ENCODE assay signal across 1 cellular context in the genomic region with DNA sequence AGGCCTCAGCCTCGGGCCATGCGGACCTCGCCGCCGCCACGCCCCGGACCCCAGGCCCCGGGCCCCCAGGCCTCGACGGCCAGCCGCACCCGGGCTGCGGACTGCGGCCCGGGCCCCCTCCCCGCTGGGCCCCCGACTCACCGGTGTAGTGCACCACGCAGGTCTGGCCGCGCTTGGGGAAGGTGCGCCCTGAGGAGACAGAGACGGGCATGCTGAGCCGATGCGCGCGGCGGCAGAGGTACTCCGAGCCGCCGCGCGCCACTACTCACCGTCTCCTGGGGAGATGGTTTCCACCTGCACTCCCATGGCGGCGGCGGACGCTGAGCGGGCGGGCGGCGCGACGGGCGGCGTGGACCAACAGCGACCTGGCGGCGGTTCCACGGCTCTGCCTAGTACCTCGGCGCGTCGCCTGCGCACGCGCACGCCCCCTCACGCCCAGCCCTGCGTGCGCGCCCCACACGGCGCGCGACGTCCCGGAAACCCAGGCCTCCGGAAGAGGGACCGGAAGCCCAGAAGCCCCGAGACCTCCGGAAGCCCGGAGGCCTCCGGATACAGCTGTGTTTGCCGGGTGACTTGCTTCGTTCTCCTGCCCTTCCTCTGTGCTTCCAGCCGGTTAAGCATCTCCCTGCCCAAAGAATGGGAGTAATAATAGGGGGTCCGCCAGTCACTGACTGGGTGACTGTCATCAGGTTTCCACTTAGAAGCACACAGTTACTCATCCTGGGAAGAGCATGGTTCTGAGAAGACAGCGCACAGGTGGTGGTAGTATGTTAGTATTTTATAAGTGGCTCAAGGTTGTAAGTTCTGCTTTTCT.
A peak's percentile ranks its signal among the peaks of the same experiment; 100 is the strongest.
TF ChIP-seq lines count a peak whose summit lies in the region.

A gene (minus strand): TSS at position 362 of the 814 bp plus-strand sequence. CDS start 56 bp downstream, at position 306.

TF ChIP-seq in K562, 482 proteins besides CTCF, POLR2A, EP300 and RAD21 (continued from another document and continues in another):
- TF ChIP-seq RBFOX2 (IDR thresholded peaks at IDR 0.05; ENCODE audit: low read depth, low read length) (peak; percentile 92), NRF1 (conservative IDR thresholded peaks at IDR 0.05 in 1 of 2, IDR thresholded peaks at IDR 0.05 in 1 of 2) (peak; percentile 96), SAFB (IDR thresholded peaks at IDR 0.05; ENCODE audit: borderline replicate concordance, low read depth, low read length) (peak; percentile 76), ERF (CRISPR knock-in tag; IDR thresholded peaks at IDR 0.05) (no peak), CCNT2 (IDR thresholded peaks at IDR 0.05; ENCODE audit: borderline replicate concordance, extremely low read depth, insufficient read length, low read depth, low read length) (peak; percentile 75), ATF7 (IDR thresholded peaks at IDR 0.05) (peak; percentile 46; the same call in 1 of the 2 replicates), ZNF76 (CRISPR knock-in tag; IDR thresholded peaks at IDR 0.05; ENCODE audit: borderline replicate concordance) (no peak), SPI1 (IDR thresholded peaks at IDR 0.05; ENCODE audit: borderline replicate concordance, low read depth, low read length) (no peak), RB1 (IDR thresholded peaks at IDR 0.05; ENCODE audit: low read depth) (peak; percentile 67; the same call in 1 of the 2 replicates), ZFX (CRISPR knock-in tag; IDR thresholded peaks at IDR 0.05) (peak; percentile 51), ZNF134 (CRISPR knock-in tag; conservative IDR thresholded peaks at IDR 0.05) (no peak), YY1 (IDR thresholded peaks at IDR 0.05; ENCODE audit: borderline replicate concordance in 1 of 3, control insufficient read depth in 1 of 3, extremely low read depth in 1 of 3, insufficient read depth in 3 of 3, insufficient read length in 1 of 3, insufficient replicate concordance in 2 of 3, low read depth in 1 of 3, low read length in 2 of 3) (peak in 2 of 3 experiments; percentile 78 to 80), GABPA (tag; conservative IDR thresholded peaks at IDR 0.05; ENCODE audit: low read depth) (peak; percentile 99), HCFC1 (IDR thresholded peaks at IDR 0.05; ENCODE audit: low read depth, low read length) (peak; percentile 88), CBFA2T3 (IDR thresholded peaks at IDR 0.05) (no peak), KLF16 (IDR thresholded peaks at IDR 0.05) (no peak), ELF2 (CRISPR knock-in tag; IDR thresholded peaks at IDR 0.05) (peak; percentile 84), NFE2 (IDR thresholded peaks at IDR 0.05; ENCODE audit: low read depth) (0 out of 2 replicates have a peak, but pooled peaks have one; percentile 2), HDGF (IDR thresholded peaks at IDR 0.05) (no peak), ESRRB (CRISPR knock-in tag; IDR thresholded peaks at IDR 0.05; ENCODE audit: borderline replicate concordance) (no peak), SIN3A (IDR thresholded peaks at IDR 0.05; ENCODE audit: borderline replicate concordance in 2 of 2, control insufficient read depth in 1 of 2, low read depth in 2 of 2, low read length in 2 of 2) (peak; percentile 88 to 95; a peak in 2 of 4 replicates), CREB1 (IDR thresholded peaks at IDR 0.05) (peak; percentile 54; the same call in 1 of the 2 replicates), CREB1 (CRISPR knock-in tag; IDR thresholded peaks at IDR 0.05) (no peak), ATF1 (CRISPR knock-in tag; IDR thresholded peaks at IDR 0.05) (no peak), ATF1 (tag; IDR thresholded peaks at IDR 0.05) (peak; percentile 40), SUPT5H (IDR thresholded peaks at IDR 0.05) (peak; percentile 34; the same call in 1 of the 2 replicates), SAP30 (IDR thresholded peaks at IDR 0.05; ENCODE audit: borderline replicate concordance, insufficient read depth, low read depth, low read length, poor library complexity, severe bottlenecking) (peak; percentile 96), PTBP1 (IDR thresholded peaks at IDR 0.05; ENCODE audit: low read depth, low read length) (no peak), FOXK2 (conservative IDR thresholded peaks at IDR 0.05 in 1 of 2, IDR thresholded peaks at IDR 0.05 in 1 of 2; ENCODE audit: low read depth in 2 of 2) (no peak), ZNF24 (IDR thresholded peaks at IDR 0.05) (no peak), KDM4B (IDR thresholded peaks at IDR 0.05; ENCODE audit: borderline replicate concordance in 2 of 2, low read depth in 1 of 2) (peak in 1 of 2 experiments; percentile 82; a peak in 2 of 4 replicates), ZNF778 (CRISPR knock-in tag; IDR thresholded peaks at IDR 0.05) (no peak), TARDBP (IDR thresholded peaks at IDR 0.05) (no peak), MEIS2 (IDR thresholded peaks at IDR 0.05; ENCODE audit: partially characterized antibody) (peak; percentile 76)
- TF ChIP-seq, protein P1, sequence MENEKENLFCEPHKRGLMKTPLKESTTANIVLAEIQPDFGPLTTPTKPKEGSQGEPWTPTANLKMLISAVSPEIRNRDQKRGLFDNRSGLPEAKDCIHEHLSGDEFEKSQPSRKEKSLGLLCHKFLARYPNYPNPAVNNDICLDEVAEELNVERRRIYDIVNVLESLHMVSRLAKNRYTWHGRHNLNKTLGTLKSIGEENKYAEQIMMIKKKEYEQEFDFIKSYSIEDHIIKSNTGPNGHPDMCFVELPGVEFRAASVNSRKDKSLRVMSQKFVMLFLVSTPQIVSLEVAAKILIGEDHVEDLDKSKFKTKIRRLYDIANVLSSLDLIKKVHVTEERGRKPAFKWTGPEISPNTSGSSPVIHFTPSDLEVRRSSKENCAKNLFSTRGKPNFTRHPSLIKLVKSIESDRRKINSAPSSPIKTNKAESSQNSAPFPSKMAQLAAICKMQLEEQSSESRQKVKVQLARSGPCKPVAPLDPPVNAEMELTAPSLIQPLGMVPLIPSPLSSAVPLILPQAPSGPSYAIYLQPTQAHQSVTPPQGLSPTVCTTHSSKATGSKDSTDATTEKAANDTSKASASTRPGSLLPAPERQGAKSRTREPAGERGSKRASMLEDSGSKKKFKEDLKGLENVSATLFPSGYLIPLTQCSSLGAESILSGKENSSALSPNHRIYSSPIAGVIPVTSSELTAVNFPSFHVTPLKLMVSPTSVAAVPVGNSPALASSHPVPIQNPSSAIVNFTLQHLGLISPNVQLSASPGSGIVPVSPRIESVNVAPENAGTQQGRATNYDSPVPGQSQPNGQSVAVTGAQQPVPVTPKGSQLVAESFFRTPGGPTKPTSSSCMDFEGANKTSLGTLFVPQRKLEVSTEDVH (IDR thresholded peaks at IDR 0.05; ENCODE audit: low read depth, partially characterized antibody), result peak; percentile 85
- TF ChIP-seq, protein P2, sequence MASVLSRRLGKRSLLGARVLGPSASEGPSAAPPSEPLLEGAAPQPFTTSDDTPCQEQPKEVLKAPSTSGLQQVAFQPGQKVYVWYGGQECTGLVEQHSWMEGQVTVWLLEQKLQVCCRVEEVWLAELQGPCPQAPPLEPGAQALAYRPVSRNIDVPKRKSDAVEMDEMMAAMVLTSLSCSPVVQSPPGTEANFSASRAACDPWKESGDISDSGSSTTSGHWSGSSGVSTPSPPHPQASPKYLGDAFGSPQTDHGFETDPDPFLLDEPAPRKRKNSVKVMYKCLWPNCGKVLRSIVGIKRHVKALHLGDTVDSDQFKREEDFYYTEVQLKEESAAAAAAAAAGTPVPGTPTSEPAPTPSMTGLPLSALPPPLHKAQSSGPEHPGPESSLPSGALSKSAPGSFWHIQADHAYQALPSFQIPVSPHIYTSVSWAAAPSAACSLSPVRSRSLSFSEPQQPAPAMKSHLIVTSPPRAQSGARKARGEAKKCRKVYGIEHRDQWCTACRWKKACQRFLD (CRISPR knock-in tag; IDR thresholded peaks at IDR 0.05), result peak; percentile 97
- TF ChIP-seq, protein P3, sequence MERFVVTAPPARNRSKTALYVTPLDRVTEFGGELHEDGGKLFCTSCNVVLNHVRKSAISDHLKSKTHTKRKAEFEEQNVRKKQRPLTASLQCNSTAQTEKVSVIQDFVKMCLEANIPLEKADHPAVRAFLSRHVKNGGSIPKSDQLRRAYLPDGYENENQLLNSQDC (CRISPR knock-in tag; IDR thresholded peaks at IDR 0.05), result no peak
- TF ChIP-seq, protein P4, sequence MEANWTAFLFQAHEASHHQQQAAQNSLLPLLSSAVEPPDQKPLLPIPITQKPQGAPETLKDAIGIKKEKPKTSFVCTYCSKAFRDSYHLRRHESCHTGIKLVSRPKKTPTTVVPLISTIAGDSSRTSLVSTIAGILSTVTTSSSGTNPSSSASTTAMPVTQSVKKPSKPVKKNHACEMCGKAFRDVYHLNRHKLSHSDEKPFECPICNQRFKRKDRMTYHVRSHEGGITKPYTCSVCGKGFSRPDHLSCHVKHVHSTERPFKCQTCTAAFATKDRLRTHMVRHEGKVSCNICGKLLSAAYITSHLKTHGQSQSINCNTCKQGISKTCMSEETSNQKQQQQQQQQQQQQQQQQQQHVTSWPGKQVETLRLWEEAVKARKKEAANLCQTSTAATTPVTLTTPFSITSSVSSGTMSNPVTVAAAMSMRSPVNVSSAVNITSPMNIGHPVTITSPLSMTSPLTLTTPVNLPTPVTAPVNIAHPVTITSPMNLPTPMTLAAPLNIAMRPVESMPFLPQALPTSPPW (CRISPR knock-in tag; IDR thresholded peaks at IDR 0.05), result peak; percentile 63
- TF ChIP-seq, protein P5, sequence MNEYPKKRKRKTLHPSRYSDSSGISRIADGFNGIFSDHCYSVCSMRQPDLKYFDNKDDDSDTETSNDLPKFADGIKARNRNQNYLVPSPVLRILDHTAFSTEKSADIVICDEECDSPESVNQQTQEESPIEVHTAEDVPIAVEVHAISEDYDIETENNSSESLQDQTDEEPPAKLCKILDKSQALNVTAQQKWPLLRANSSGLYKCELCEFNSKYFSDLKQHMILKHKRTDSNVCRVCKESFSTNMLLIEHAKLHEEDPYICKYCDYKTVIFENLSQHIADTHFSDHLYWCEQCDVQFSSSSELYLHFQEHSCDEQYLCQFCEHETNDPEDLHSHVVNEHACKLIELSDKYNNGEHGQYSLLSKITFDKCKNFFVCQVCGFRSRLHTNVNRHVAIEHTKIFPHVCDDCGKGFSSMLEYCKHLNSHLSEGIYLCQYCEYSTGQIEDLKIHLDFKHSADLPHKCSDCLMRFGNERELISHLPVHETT (CRISPR knock-in tag; conservative IDR thresholded peaks at IDR 0.05 in 1 of 2, IDR thresholded peaks at IDR 0.05 in 1 of 2), result peak in 1 of 2 experiments; percentile 27; a peak in 1 of 4 replicates
- TF ChIP-seq, protein P6, sequence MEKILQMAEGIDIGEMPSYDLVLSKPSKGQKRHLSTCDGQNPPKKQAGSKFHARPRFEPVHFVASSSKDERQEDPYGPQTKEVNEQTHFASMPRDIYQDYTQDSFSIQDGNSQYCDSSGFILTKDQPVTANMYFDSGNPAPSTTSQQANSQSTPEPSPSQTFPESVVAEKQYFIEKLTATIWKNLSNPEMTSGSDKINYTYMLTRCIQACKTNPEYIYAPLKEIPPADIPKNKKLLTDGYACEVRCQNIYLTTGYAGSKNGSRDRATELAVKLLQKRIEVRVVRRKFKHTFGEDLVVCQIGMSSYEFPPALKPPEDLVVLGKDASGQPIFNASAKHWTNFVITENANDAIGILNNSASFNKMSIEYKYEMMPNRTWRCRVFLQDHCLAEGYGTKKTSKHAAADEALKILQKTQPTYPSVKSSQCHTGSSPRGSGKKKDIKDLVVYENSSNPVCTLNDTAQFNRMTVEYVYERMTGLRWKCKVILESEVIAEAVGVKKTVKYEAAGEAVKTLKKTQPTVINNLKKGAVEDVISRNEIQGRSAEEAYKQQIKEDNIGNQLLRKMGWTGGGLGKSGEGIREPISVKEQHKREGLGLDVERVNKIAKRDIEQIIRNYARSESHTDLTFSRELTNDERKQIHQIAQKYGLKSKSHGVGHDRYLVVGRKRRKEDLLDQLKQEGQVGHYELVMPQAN (IDR thresholded peaks at IDR 0.05; ENCODE audit: borderline replicate concordance), result peak; percentile 93
- TF ChIP-seq, protein P7, sequence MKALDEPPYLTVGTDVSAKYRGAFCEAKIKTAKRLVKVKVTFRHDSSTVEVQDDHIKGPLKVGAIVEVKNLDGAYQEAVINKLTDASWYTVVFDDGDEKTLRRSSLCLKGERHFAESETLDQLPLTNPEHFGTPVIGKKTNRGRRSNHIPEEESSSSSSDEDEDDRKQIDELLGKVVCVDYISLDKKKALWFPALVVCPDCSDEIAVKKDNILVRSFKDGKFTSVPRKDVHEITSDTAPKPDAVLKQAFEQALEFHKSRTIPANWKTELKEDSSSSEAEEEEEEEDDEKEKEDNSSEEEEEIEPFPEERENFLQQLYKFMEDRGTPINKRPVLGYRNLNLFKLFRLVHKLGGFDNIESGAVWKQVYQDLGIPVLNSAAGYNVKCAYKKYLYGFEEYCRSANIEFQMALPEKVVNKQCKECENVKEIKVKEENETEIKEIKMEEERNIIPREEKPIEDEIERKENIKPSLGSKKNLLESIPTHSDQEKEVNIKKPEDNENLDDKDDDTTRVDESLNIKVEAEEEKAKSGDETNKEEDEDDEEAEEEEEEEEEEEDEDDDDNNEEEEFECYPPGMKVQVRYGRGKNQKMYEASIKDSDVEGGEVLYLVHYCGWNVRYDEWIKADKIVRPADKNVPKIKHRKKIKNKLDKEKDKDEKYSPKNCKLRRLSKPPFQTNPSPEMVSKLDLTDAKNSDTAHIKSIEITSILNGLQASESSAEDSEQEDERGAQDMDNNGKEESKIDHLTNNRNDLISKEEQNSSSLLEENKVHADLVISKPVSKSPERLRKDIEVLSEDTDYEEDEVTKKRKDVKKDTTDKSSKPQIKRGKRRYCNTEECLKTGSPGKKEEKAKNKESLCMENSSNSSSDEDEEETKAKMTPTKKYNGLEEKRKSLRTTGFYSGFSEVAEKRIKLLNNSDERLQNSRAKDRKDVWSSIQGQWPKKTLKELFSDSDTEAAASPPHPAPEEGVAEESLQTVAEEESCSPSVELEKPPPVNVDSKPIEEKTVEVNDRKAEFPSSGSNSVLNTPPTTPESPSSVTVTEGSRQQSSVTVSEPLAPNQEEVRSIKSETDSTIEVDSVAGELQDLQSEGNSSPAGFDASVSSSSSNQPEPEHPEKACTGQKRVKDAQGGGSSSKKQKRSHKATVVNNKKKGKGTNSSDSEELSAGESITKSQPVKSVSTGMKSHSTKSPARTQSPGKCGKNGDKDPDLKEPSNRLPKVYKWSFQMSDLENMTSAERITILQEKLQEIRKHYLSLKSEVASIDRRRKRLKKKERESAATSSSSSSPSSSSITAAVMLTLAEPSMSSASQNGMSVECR (CRISPR knock-in tag; IDR thresholded peaks at IDR 0.05), result peak; percentile 89
- TF ChIP-seq, protein P8, sequence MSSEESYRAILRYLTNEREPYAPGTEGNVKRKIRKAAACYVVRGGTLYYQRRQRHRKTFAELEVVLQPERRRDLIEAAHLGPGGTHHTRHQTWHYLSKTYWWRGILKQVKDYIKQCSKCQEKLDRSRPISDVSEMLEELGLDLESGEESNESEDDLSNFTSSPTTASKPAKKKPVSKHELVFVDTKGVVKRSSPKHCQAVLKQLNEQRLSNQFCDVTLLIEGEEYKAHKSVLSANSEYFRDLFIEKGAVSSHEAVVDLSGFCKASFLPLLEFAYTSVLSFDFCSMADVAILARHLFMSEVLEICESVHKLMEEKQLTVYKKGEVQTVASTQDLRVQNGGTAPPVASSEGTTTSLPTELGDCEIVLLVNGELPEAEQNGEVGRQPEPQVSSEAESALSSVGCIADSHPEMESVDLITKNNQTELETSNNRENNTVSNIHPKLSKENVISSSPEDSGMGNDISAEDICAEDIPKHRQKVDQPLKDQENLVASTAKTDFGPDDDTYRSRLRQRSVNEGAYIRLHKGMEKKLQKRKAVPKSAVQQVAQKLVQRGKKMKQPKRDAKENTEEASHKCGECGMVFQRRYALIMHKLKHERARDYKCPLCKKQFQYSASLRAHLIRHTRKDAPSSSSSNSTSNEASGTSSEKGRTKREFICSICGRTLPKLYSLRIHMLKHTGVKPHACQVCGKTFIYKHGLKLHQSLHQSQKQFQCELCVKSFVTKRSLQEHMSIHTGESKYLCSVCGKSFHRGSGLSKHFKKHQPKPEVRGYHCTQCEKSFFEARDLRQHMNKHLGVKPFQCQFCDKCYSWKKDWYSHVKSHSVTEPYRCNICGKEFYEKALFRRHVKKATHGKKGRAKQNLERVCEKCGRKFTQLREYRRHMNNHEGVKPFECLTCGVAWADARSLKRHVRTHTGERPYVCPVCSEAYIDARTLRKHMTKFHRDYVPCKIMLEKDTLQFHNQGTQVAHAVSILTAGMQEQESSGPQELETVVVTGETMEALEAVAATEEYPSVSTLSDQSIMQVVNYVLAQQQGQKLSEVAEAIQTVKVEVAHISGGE (CRISPR knock-in tag; IDR thresholded peaks at IDR 0.05), result peak in 1 of 3 experiments; percentile 89; a peak in 3 of 6 replicates
